16 cellular contexts compared by ENCODE assay signal in the genomic region with DNA sequence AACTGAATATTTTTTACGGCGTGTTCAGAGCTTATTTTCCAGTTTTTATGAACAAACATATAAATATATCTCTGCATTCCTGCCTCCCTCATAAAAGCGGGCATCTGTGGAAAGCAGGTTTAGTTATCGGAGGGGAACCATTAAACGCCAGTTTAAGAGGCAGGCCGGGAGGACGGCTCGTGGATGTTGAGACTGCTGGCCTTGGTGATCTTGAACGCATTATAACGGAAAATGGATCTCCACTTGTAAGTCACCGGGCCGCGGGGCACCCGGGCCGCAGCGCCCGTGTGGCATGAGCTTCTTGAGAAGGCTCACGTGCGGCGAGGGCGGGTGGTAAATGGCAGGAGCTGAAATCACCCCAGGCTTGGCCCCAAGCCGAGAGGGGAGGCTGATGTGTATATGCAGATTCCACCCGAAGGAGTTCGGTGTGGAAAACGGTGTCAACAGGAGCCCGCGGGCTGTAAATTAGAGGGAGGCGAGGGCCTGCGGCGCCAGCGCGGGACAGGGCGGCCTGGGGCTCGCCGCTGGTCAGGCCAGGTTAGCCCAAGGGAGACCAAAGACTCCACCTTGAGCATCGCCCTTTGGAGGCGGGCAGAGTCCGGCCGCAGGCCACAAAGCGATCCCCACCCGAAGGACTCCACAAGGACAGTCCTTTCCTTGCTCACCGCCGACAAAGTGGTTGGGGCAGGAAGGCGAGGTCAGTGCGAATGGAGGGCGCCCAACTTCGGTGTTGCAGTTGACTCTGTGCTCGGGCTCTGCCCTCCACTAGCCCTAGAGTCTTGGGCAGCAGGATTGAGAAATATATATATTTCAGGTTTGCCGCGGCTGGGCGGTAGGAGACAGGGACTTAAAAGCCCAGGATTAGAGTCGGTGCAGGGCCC. TPM values are rescaled to one million over a fixed set of nuclear protein-coding genes. Genes with fewer than 3 reads are reported as not detected.
DNase-seq lines count a peak whose midpoint lies in the region; ATAC-seq and TF ChIP-seq lines count a peak whose summit lies in the region.
"Had no signal": no experiment of that assay in that cellular context is flagged by ENCODE, and none has a peak within 500 bp of the region (broad histone marks: within the 10 kb centered on the region; RNA-seq: fewer than 3 reads in every experiment).

No MANE protein-coding gene starts in this region.

- peak in 1 of 2 donors; percentile 34 for TF ChIP-seq POLR2A in sigmoid colon (IDR thresholded peaks at IDR 0.05)

- H3K4me1 ChIP-seq in GM23338 (ENCODE audit: insufficient read depth) = peaks cover 58% of the 10 kb centered on the region
- H3K4me1 ChIP-seq in ascending aorta = peaks cover 0 to 4% of the 10 kb centered on the region in 2 donors
- H3K4me1 ChIP-seq in sigmoid colon = peaks cover 0 to 29% (median 13%) of the 10 kb centered on the region in 4 donors

- H3K4me2 ChIP-seq in GM23338 = peak overlapping the region; percentile 95

- H3K27me3 ChIP-seq in GM23338 (ENCODE audit: insufficient read depth) (peaks cover 99% of the 10 kb centered on the region), ascending aorta (no peaks in the 10 kb centered on the region), sigmoid colon (no peaks in the 10 kb centered on the region)

- peaks cover 44% of the 10 kb centered on the region for H3K4me1 Mint-ChIP-seq in GM23338

- peak overlapping the region; percentile 27; the same call in 1 of the 3 replicates for H3K4me3 Mint-ChIP-seq in GM23338

- no peak overlapping the region for H3K27ac Mint-ChIP-seq in GM23338

- H3K79me2 ChIP-seq in GM23338 (replicated peaks; ENCODE audit: insufficient read depth) = no peaks in the 10 kb centered on the region

- TF ChIP-seq CTCF in GM23338 (conservative IDR thresholded peaks at IDR 0.05; ENCODE audit: low read depth in 2 of 2) (no peak), ascending aorta (IDR thresholded peaks at IDR 0.05) (no peak), sigmoid colon (IDR thresholded peaks at IDR 0.05) (no peak)

- no peak overlapping the region for H2AFZ ChIP-seq in GM23338

- H3K36me3 Mint-ChIP-seq in GM23338 (ENCODE audit: low read depth) = peaks cover 2% of the 10 kb centered on the region; the same call in 1 of the 3 replicates

- H3K9me2 ChIP-seq in GM23338 (ENCODE audit: insufficient read depth) = no peaks in the 10 kb centered on the region

- peak; percentile 50 for DNase-seq in GM23338 (ENCODE audit: low spot score)
- no peak for DNase-seq in ascending aorta (ENCODE audit: low spot score in 2 of 2)
- peak; percentile 33 for DNase-seq in left kidney (ENCODE audit: low read depth, low spot score)
- peak; percentile 92 for DNase-seq in sigmoid colon
- DNase-seq in DMS153 treated with DMSO at 0.1 percent for 48 hours (lab: John Stamatoyannopoulos, UW; ENCODE audit: unreplicated experiment) = no peak
- DNase-seq in NCI-H1105 (lab: John Stamatoyannopoulos, UW) = no peak
- DNase-seq in HPDE6-E6E7 (ENCODE audit: extremely low spot score) = no peak
- DNase-seq: activated naive CD4-positive, alpha-beta T cell; cortex of kidney; IMR-90; NCI-H1694; NCI-H526 treated with DMSO at 0.1 percent for 48 hours; stimulated activated CD8-positive, alpha-beta memory T cell treated with anti-CD3 and anti-CD28 coated beads, Interleukin-4, amount 100 ng/mL, for 48 hours had no signal

- peaks cover 7% of the 10 kb centered on the region; the same call in 1 of the 3 replicates for H3K9me3 Mint-ChIP-seq in GM23338

- peaks cover 32% of the 10 kb centered on the region for H3F3A ChIP-seq in GM23338 (replicated peaks; ENCODE audit: low read depth)

- H3K36me3 ChIP-seq in GM23338 (ENCODE audit: insufficient read depth) (no peaks in the 10 kb centered on the region), ascending aorta (no peaks in the 10 kb centered on the region), sigmoid colon (peaks cover 13 to 18% (median 15%) of the 10 kb centered on the region in 4 donors)

- TF ChIP-seq EP300 in sigmoid colon (IDR thresholded peaks at IDR 0.05) = peak in 1 of 4 donors; percentile 7

- intact Hi-C loops in ascending aorta (cut with DNase I) (no loop called here), sigmoid colon (cut with DNase I) (loop anchor here (2.0 to 10.0 kb wide), 5 partner anchors 41 to 461 kb away; no protein-coding TSS in a partner anchor)

- H3K27ac ChIP-seq in GM23338 (ENCODE audit: low read depth) (no peak overlapping the region), ascending aorta (peak overlapping the region; percentile 92 to 96), sigmoid colon (peak overlapping the region; percentile 98 to 99 (median 99))

- WGBS in sigmoid colon, 2 donors = 18 to 24% methylated on average over 52 of the region's 52 CpGs

- H4K20me1 ChIP-seq in GM23338 (replicated peaks; ENCODE audit: insufficient read depth) = peaks cover 45% of the 10 kb centered on the region

- ATAC-seq in GM23338 (peak; percentile 6), GM18519 (IDR thresholded peaks at IDR 0.05; ENCODE audit: low FRiP score, unreplicated experiment) (no peak)

- H3K9me3 ChIP-seq in ascending aorta = no peaks in the 10 kb centered on the region
- no peaks in the 10 kb centered on the region for H3K9me3 ChIP-seq in sigmoid colon

- peak overlapping the region; percentile 34; the same call in 1 of the 2 replicates for H3K4me3 ChIP-seq in GM23338
- peak overlapping the region; percentile 61 to 93 for H3K4me3 ChIP-seq in ascending aorta
- peak overlapping the region; percentile 90 to 98 (median 95) for H3K4me3 ChIP-seq in sigmoid colon
- H3K4me3 ChIP-seq: lung had no signal

- peaks cover 97% of the 10 kb centered on the region for H3K27me3 Mint-ChIP-seq in GM23338 (ENCODE audit: insufficient read depth, low read depth, poor library complexity)

TF ChIP-seq in GM23338, 12 proteins besides CTCF, POLR2A, EP300 and RAD21 (continues in another document):
- TF ChIP-seq ZNF114 (CRISPR knock-in tag; IDR thresholded peaks at IDR 0.05) (no peak), EZH2phosphoT487 (IDR thresholded peaks at IDR 0.05; ENCODE audit: unreplicated experiment) (peak; percentile 69), POLR2AphosphoS5 (IDR thresholded peaks at IDR 0.05; ENCODE audit: low read depth) (no peak), NANOG (IDR thresholded peaks at IDR 0.05; ENCODE audit: borderline replicate concordance) (no peak)
- TF ChIP-seq, protein P1, sequence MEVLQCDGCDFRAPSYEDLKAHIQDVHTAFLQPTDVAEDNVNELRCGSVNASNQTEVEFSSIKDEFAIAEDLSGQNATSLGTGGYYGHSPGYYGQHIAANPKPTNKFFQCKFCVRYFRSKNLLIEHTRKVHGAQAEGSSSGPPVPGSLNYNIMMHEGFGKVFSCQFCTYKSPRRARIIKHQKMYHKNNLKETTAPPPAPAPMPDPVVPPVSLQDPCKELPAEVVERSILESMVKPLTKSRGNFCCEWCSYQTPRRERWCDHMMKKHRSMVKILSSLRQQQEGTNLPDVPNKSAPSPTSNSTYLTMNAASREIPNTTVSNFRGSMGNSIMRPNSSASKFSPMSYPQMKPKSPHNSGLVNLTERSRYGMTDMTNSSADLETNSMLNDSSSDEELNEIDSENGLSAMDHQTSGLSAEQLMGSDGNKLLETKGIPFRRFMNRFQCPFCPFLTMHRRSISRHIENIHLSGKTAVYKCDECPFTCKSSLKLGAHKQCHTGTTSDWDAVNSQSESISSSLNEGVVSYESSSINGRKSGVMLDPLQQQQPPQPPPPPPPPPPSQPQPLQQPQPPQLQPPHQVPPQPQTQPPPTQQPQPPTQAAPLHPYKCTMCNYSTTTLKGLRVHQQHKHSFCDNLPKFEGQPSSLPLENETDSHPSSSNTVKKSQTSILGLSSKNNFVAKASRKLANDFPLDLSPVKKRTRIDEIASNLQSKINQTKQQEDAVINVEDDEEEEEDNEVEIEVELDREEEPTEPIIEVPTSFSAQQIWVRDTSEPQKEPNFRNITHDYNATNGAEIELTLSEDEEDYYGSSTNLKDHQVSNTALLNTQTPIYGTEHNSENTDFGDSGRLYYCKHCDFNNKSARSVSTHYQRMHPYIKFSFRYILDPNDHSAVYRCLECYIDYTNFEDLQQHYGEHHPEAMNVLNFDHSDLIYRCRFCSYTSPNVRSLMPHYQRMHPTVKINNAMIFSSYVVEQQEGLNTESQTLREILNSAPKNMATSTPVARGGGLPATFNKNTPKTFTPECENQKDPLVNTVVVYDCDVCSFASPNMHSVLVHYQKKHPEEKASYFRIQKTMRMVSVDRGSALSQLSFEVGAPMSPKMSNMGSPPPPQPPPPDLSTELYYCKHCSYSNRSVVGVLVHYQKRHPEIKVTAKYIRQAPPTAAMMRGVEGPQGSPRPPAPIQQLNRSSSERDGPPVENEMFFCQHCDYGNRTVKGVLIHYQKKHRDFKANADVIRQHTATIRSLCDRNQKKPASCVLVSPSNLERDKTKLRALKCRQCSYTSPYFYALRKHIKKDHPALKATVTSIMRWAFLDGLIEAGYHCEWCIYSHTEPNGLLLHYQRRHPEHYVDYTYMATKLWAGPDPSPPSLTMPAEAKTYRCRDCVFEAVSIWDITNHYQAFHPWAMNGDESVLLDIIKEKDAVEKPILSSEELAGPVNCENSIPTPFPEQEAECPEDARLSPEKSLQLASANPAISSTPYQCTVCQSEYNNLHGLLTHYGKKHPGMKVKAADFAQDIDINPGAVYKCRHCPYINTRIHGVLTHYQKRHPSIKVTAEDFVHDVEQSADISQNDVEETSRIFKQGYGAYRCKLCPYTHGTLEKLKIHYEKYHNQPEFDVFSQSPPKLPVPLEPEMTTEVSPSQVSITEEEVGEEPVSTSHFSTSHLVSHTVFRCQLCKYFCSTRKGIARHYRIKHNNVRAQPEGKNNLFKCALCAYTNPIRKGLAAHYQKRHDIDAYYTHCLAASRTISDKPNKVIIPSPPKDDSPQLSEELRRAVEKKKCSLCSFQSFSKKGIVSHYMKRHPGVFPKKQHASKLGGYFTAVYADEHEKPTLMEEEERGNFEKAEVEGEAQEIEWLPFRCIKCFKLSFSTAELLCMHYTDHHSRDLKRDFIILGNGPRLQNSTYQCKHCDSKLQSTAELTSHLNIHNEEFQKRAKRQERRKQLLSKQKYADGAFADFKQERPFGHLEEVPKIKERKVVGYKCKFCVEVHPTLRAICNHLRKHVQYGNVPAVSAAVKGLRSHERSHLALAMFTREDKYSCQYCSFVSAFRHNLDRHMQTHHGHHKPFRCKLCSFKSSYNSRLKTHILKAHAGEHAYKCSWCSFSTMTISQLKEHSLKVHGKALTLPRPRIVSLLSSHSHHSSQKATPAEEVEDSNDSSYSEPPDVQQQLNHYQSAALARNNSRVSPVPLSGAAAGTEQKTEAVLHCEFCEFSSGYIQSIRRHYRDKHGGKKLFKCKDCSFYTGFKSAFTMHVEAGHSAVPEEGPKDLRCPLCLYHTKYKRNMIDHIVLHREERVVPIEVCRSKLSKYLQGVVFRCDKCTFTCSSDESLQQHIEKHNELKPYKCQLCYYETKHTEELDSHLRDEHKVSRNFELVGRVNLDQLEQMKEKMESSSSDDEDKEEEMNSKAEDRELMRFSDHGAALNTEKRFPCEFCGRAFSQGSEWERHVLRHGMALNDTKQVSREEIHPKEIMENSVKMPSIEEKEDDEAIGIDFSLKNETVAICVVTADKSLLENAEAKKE (CRISPR knock-in tag; IDR thresholded peaks at IDR 0.05) = no peak

RNA-seq across cellular contexts. Expression of a gene that starts 1.3 kb away (rescaled TPM):
- total RNA-seq in GM23338 (2014; rRNA removed; shearing (Covaris generic)) = not detected in 2 replicates
- 0.15 TPM in 1 of 2 replicates, not detected in the other for polyA plus RNA-seq in GM23338 (2016; fragmentation: Nextera tagmentation; extraction: Ambion mirVana)
- total RNA-seq in ascending aorta = 6.0 TPM
- total RNA-seq in sigmoid colon = 100 to 1,000 TPM; 141 to 224 (median 180) TPM
- polyA plus RNA-seq in sigmoid colon = 10 to 100 TPM in 1 of 3 donors, 1 to 10 TPM in 1, under 1 TPM in 1; 0.46 to 17.4 (median 7.2) TPM
- total RNA-seq: glomerular endothelial cell had no signal

Comparison
In these comparisons a context has a peak if more than half of its experiments do, and no peak if none do; other contexts are left out.
1. DNase-seq: peak in GM23338 (single experiment), left kidney (single experiment) and sigmoid colon (single experiment); none in ascending aorta (0 of 2), DMS153 treated with DMSO at 0.1 percent for 48 hours (single experiment), NCI-H1105 (single experiment) and HPDE6-E6E7 (single experiment).
2. H3K4me3 ChIP-seq: peak in every context shown above with its lines; median percentile 95 in sigmoid colon; 77 in ascending aorta; 34 in GM23338.
3. RNA of a gene that starts 1.3 kb away (total RNA-seq): 141 to 224 TPM in sigmoid colon; 6.0 TPM in ascending aorta (single experiment) and not detected in GM23338; every median in the first group is over 10 times any median in the second.